9 cellular contexts compared by ENCODE assay signal in the genomic region with DNA sequence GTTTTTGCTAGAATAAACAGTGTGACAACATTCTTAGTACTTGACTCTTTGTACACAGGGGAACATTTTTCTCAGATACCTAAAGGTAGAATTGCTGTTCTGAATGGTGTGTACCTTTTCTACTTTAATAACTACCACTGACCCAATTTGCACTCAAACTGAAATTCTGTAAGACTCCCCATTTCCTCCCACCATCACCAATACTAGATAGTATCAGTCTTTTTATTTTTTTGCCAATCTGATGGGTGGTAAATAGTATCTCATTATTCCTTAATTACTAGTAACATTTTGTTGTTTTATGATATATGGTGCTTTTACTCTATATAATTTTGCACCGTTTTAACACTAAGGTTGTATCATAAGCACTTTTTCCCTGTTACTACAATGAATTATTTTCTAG.
"Had no signal": no experiment of that assay in that cellular context is flagged by ENCODE, and none has a peak within 500 bp of the region (broad histone marks: within the 10 kb centered on the region; RNA-seq: fewer than 3 reads in every experiment).

No MANE protein-coding gene starts in this region.

- H3K4me3 ChIP-seq: GM23248, GM23338, HAP-1 had no signal

- ATAC-seq: GM23338, HCT116 had no signal

- H3K9me3 ChIP-seq: HAP-1 had no signal

- H3K4me2 ChIP-seq: GM23338 had no signal

- H3K4me1 ChIP-seq: HAP-1 had no signal

- H3K9me3 Mint-ChIP-seq: GM23338 had no signal

- H3K27ac Mint-ChIP-seq: GM23338, H9, HFFc6 had no signal

- H3K36me3 ChIP-seq: HAP-1 had no signal

- H2AFZ ChIP-seq: GM23248, GM23338 had no signal

- H3K27ac ChIP-seq: GM23248 had no signal

- H3K4me3 Mint-ChIP-seq: GM23338, H9, HFFc6 had no signal

- H3K4me1 Mint-ChIP-seq: GM23338, H9 had no signal

- DNase-seq: GOT3, H7, H9, HCEC 1CT, HFFc6 had no signal
